ENCODE assay signal across 8 cellular contexts in the genomic region with DNA sequence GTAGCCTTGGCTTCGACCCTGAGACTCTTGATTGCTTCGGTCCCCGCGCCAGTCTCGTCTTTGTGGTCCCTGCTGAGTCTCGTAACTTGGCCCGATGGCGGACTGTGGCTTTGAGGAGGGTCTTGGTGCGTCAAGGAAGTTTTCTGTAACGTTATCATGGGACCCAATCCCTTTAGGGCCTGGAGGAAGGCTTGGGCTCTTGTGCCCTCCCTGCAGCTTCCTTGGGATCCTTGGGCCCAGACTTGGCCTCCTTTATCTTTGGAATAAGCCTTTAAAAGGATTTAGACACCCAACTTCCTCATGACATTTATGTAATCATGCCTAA. TPM values are rescaled to one million over a fixed set of nuclear protein-coding genes. Genes with fewer than 3 reads are reported as not detected.
DNase-seq lines count a peak whose midpoint lies in the region; ATAC-seq and TF ChIP-seq lines count a peak whose summit lies in the region.

No MANE protein-coding gene starts in this region.

- H3K4me3 ChIP-seq in left lung, result peak overlapping the region; percentile 61 to 95
- peak overlapping the region; percentile 44 to 87 (median 73) for H3K4me3 ChIP-seq in transverse colon

- in situ Hi-C loops in transverse colon (cut with MboI; ENCODE audit: low pct_ligation_motif_present in 1 of 4, low pct_unique_long_range_greater_than_20kb in 1 of 4, low sequenced_read_pairs in 3 of 4), result no loop called here

- H3K9me3 ChIP-seq in left lung, result no peaks in the 10 kb centered on the region
- H3K9me3 ChIP-seq in transverse colon, result no peaks in the 10 kb centered on the region

- peaks cover 56% of the 10 kb centered on the region for H3K4me1 Mint-ChIP-seq in stimulated activated naive CD8-positive, alpha-beta T cell treated with anti-CD3 and anti-CD28 coated beads, Interleukin-15, Interleukin-2, amounts not matched to agents 100 ng/mL and 50 ng/mL, for 24 hours (ENCODE audit: low read depth)

- no peak for TF ChIP-seq POLR2A in transverse colon (IDR thresholded peaks at IDR 0.05)

- H3K36me3 Mint-ChIP-seq in stimulated activated naive CD8-positive, alpha-beta T cell treated with anti-CD3 and anti-CD28 coated beads, Interleukin-15, Interleukin-2, amounts not matched to agents 100 ng/mL and 50 ng/mL, for 24 hours (ENCODE audit: low read depth), result peaks cover 42% of the 10 kb centered on the region

- no peaks in the 10 kb centered on the region for H3K9me3 Mint-ChIP-seq in stimulated activated naive CD8-positive, alpha-beta T cell treated with anti-CD3 and anti-CD28 coated beads, Interleukin-15, Interleukin-2, amounts not matched to agents 100 ng/mL and 50 ng/mL, for 24 hours

- TF ChIP-seq EP300 in transverse colon (IDR thresholded peaks at IDR 0.05; ENCODE audit: low read depth), result no peak

- peak overlapping the region; percentile 92 for H3K4me3 Mint-ChIP-seq in stimulated activated naive CD8-positive, alpha-beta T cell treated with anti-CD3 and anti-CD28 coated beads, Interleukin-15, Interleukin-2, amounts not matched to agents 100 ng/mL and 50 ng/mL, for 24 hours

- H3K4me1 ChIP-seq in left lung (peaks cover 8 to 61% of the 10 kb centered on the region in 2 donors), transverse colon (peaks cover 9 to 32% (median 23%) of the 10 kb centered on the region in 4 donors)

- H3K36me3 ChIP-seq in left lung, result peaks cover 0 to 33% of the 10 kb centered on the region in 2 donors
- peaks cover 0 to 26% (median 12%) of the 10 kb centered on the region in 4 donors for H3K36me3 ChIP-seq in transverse colon

- H3K27ac ChIP-seq in left lung (peak overlapping the region; percentile 97 to 98), transverse colon (peak overlapping the region; percentile 91 to 96 (median 96))

- H3K27me3 Mint-ChIP-seq in stimulated activated naive CD8-positive, alpha-beta T cell treated with anti-CD3 and anti-CD28 coated beads, Interleukin-15, Interleukin-2, amounts not matched to agents 100 ng/mL and 50 ng/mL, for 24 hours, result no peaks in the 10 kb centered on the region

- intact Hi-C loops in left lung (cut with DNase I), result no loop called here
- intact Hi-C loops in transverse colon (cut with DNase I; ENCODE audit: low total_unique reads), result no loop called here

- no peak for ATAC-seq in stimulated activated naive CD8-positive, alpha-beta T cell treated with anti-CD3 and anti-CD28 coated beads, Interleukin-15, Interleukin-2, amounts not matched to agents 100 U/mL and 50 U/mL, for 24 hours
- ATAC-seq in left lung (peak; percentile 7), GM18868 (IDR thresholded peaks at IDR 0.05; ENCODE audit: unreplicated experiment) (no peak)

- WGBS in transverse colon (ENCODE audit: low coverage in 1 of 2), 2 donors, result 0% methylated on average over 6 of the region's 10 CpGs; no CpG with 5 or more reads in 1 of the 2 donors

- H3K27me3 ChIP-seq in left lung, result no peaks in the 10 kb centered on the region
- H3K27me3 ChIP-seq in transverse colon, result no peaks in the 10 kb centered on the region

- H3K27ac Mint-ChIP-seq in stimulated activated naive CD8-positive, alpha-beta T cell treated with anti-CD3 and anti-CD28 coated beads, Interleukin-15, Interleukin-2, amounts not matched to agents 100 ng/mL and 50 ng/mL, for 24 hours, result peak overlapping the region; percentile 97

- DNase-seq in stimulated activated naive CD8-positive, alpha-beta T cell treated with anti-CD3 and anti-CD28 coated beads, Interleukin-15, Interleukin-2, amounts not matched to agents 100 U/mL and 50 U/mL, for 24 hours, result no peak
- DNase-seq in amniotic epithelial cell (ENCODE audit: low read depth) (peak; percentile 27), left lung (no peak), transverse colon (no peak), NCI-H2171 treated with DMSO at 0.1 percent for 48 hours (lab: John Stamatoyannopoulos, UW) (no peak)
- DNase-seq in effector CD8-positive, alpha-beta T cell (lab: John Stamatoyannopoulos, UW), result no peak

- no peak for TF ChIP-seq CTCF in left lung (IDR thresholded peaks at IDR 0.05)
- no peak for TF ChIP-seq CTCF in transverse colon (IDR thresholded peaks at IDR 0.05)

RNA-seq across cellular contexts. Expression of a gene that starts 0.4 kb away (rescaled TPM):
- total RNA-seq in left lung, result 10 to 100 TPM; 54.5 to 57.2 TPM
- total RNA-seq in transverse colon, result 10 to 100 TPM in 2 of 4 donors, 1 to 10 TPM in 2; 3.4 to 40.8 (median 23.7) TPM

RNA-seq across cellular contexts. Expression of a gene that starts 10.7 kb away (rescaled TPM):
- total RNA-seq in left lung, result under 1 TPM in 1 of 2 donors, not detected in 1; 0.55 TPM
- total RNA-seq in transverse colon, result not detected

RNA-seq across cellular contexts. Expression of a gene that starts 58.7 kb away (rescaled TPM):
- 1 to 10 TPM; 1.1 to 3.4 TPM for total RNA-seq in left lung
- 10 to 100 TPM in 3 of 4 donors, 1 to 10 TPM in 1; 5.4 to 43.0 (median 14.6) TPM for total RNA-seq in transverse colon
